9 cellular contexts compared by ENCODE assay signal in the genomic region with DNA sequence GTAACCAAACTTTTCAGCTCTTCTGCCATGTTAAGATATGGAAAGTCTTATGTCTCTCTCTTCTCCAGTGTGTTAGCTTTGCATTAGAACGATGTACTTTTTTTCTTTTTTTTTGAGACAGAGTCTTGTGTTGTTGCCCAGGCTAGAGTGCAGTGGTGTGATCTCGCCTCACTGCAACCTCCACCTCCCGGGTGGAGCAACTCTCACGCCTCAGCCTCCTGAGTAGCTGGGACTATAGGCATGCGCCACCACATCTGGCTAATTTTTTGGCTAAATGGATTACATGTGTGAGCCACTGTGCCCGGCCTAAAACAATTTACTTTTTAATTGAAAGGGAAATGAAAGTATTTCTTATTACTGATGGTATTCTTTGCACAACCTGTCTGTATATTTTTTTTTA. TPM values are rescaled to one million over a fixed set of nuclear protein-coding genes. Genes with fewer than 3 reads are reported as not detected.
DNase-seq lines count a peak whose midpoint lies in the region; ATAC-seq and TF ChIP-seq lines count a peak whose summit lies in the region.
"Had no signal": no experiment of that assay in that cellular context is flagged by ENCODE, and none has a peak within 500 bp of the region (broad histone marks: within the 10 kb centered on the region; RNA-seq: fewer than 3 reads in every experiment).

No MANE protein-coding gene starts in this region.

- DNase-seq in CD1c-positive myeloid dendritic cell (ENCODE audit: extremely low spot score) (peak; percentile 9), GM23248 (peak; percentile 9), natural killer cell (no peak), NCI-H226 (no peak), posterior cingulate gyrus (no peak)
- DNase-seq in activated effector memory CD4-positive, alpha-beta T cell treated with anti-CD3 and anti-CD28 coated beads, Interleukin-2, amount 50 U/mL, for 16 hours, result no peak
- DNase-seq: DND-41, T-helper 17 cell had no signal

- no peak for TF ChIP-seq CTCF in natural killer cell (IDR thresholded peaks at IDR 0.05)

- peaks cover 3% of the 10 kb centered on the region for H3K36me3 Mint-ChIP-seq in activated naive CD8-positive, alpha-beta T cell
- no peaks in the 10 kb centered on the region for H3K36me3 Mint-ChIP-seq in natural killer cell

- H3K4me1 Mint-ChIP-seq in activated naive CD8-positive, alpha-beta T cell (ENCODE audit: low read depth), result peaks cover 69% of the 10 kb centered on the region
- H3K4me1 Mint-ChIP-seq in natural killer cell, result peaks cover 57 to 66% of the 10 kb centered on the region in 2 donors

- no peak overlapping the region for H3K9ac ChIP-seq in GM23248

- H3K27me3 ChIP-seq in GM23248 (replicated peaks; ENCODE audit: insufficient read depth), result no peaks in the 10 kb centered on the region

- no peaks in the 10 kb centered on the region for H3K9me3 ChIP-seq in GM23248 (ENCODE audit: low read depth)

- in situ Hi-C loops in GM23248 (cut with MboI), result no loop called here

- H2AFZ ChIP-seq in GM23248, result no peak overlapping the region

- no peak overlapping the region for H3K27ac ChIP-seq in GM23248

- H3K27me3 Mint-ChIP-seq in activated naive CD8-positive, alpha-beta T cell, result no peaks in the 10 kb centered on the region
- no peaks in the 10 kb centered on the region for H3K27me3 Mint-ChIP-seq in natural killer cell (ENCODE audit: low read depth in 2 of 2)
- H3K27me3 Mint-ChIP-seq: T-helper 17 cell had no signal

- intact Hi-C loops in natural killer cell (cut with micrococcal nuclease) (no loop called here), posterior cingulate gyrus (cut with DNase I) (no loop called here)

- no peaks in the 10 kb centered on the region for H3K9me3 Mint-ChIP-seq in activated naive CD8-positive, alpha-beta T cell (ENCODE audit: low read depth)
- no peaks in the 10 kb centered on the region for H3K9me3 Mint-ChIP-seq in natural killer cell

- H3K4me3 Mint-ChIP-seq in activated naive CD8-positive, alpha-beta T cell, result no peak overlapping the region
- H3K4me3 Mint-ChIP-seq in natural killer cell, result no peak overlapping the region
- H3K4me3 Mint-ChIP-seq: T-helper 17 cell had no signal

- peaks cover 100% of the 10 kb centered on the region for H3K79me2 ChIP-seq in GM23248 (ENCODE audit: insufficient read depth)

- H3K4me2 ChIP-seq in GM23248 (ENCODE audit: unreplicated experiment), result no peak overlapping the region

- WGBS in GM23248 (ENCODE audit: low coverage in 1 of 2, low lambda C conversion rate in 2 of 2, missing lambda C conversion rate in 2 of 2), 2 experiments, result 41 to 42% methylated on average over 6 of the region's 6 CpGs

- 0 out of 2 replicates have a peak, but pooled peaks cover 5% of the 10 kb centered on the region for H3K36me3 ChIP-seq in GM23248 (ENCODE audit: low read depth)

- H3K9me2 ChIP-seq in GM23248 (ENCODE audit: insufficient read depth), result no peaks in the 10 kb centered on the region

- no peak overlapping the region for H3K4me3 ChIP-seq in GM23248

- peak overlapping the region; percentile 61 for H3K27ac Mint-ChIP-seq in activated naive CD8-positive, alpha-beta T cell
- peak overlapping the region; percentile 82 to 83 for H3K27ac Mint-ChIP-seq in natural killer cell
- H3K27ac Mint-ChIP-seq: T-helper 17 cell had no signal

- peaks cover 42% of the 10 kb centered on the region for H3F3A ChIP-seq in GM23248 (ENCODE audit: insufficient read depth)

- H4K20me1 ChIP-seq in GM23248 (ENCODE audit: insufficient read depth), result no peaks in the 10 kb centered on the region

- peaks cover 20% of the 10 kb centered on the region for H3K4me1 ChIP-seq in GM23248 (ENCODE audit: insufficient read depth)

- peak; percentile 60 to 68 (median 65) for ATAC-seq in natural killer cell

RNA-seq across cellular contexts. Expression of a gene that starts 35.8 kb away (rescaled TPM):
- 12.5 and 16.5 TPM in 2 replicates for total RNA-seq in GM23248 (2014; rRNA removed; shearing (Covaris generic))
- polyA plus RNA-seq in GM23248 (2016; fragmentation: Nextera tagmentation; extraction: Ambion mirVana), result 16.7 and 17.2 TPM in 2 replicates
- 100 to 1,000 TPM in 2 of 3 donors, 10 to 100 TPM in 1; 98.1 to 114 (median 105) TPM for total RNA-seq in natural killer cell

Comparison
In these comparisons a context has a peak if more than half of its experiments do, and no peak if none do; other contexts are left out.
1. DNase-seq: peak in CD1c-positive myeloid dendritic cell (single experiment) and GM23248 (single experiment); none in natural killer cell (single experiment), NCI-H226 (single experiment), activated effector memory CD4-positive, alpha-beta T cell treated with anti-CD3 and anti-CD28 coated beads, Interleukin-2, amount 50 U/mL, for 16 hours (single experiment) and posterior cingulate gyrus (0 of 10).